Comparison of ENCODE assay signal across 16 cellular contexts in the genomic region with DNA sequence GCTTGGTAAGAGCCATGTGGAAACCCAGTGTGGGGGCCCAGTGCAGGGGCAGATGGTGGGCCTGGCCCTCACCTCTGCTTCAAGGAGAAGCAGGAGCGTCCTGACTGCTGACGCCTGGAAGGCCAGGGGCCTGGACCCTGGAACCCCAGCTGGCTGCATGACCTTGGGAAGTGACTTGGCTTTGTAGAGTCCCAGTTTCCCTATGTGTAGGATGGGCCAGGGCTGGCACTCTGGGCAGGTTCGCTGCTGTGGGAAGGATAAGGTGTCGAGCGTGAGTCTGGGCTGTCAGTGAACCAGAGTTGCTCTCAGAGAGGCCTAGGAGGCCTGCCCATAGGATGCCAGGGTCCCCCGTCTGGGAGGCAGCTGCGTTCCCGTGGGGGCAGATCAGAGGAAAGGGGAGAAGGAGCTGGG. TPM values are rescaled to one million over a fixed set of nuclear protein-coding genes. Genes with fewer than 3 reads are reported as not detected.
DNase-seq lines count a peak whose midpoint lies in the region; ATAC-seq, FAIRE-seq and TF ChIP-seq lines count a peak whose summit lies in the region.
"Had no signal": no experiment of that assay in that cellular context is flagged by ENCODE, and none has a peak within 500 bp of the region (broad histone marks: within the 10 kb centered on the region; RNA-seq: fewer than 3 reads in every experiment).

No MANE protein-coding gene starts in this region.

- H3K9me3 Mint-ChIP-seq in H9 (no peaks in the 10 kb centered on the region), chondrocyte (ENCODE audit: low read depth) (no peaks in the 10 kb centered on the region), neural progenitor cell (no peaks in the 10 kb centered on the region), HFFc6 (no peaks in the 10 kb centered on the region)
- H3K9me3 Mint-ChIP-seq: CD4-positive, CD25-positive, alpha-beta regulatory T cell had no signal

- no peaks in the 10 kb centered on the region for H3F3A ChIP-seq in neural progenitor cell (ENCODE audit: low read depth)

- no peaks in the 10 kb centered on the region for H3K9me3 ChIP-seq in BLaER1
- H3K9me3 ChIP-seq in H9 (ENCODE audit: control insufficient read depth, low read depth, low read length) = no peaks in the 10 kb centered on the region
- H3K9me3 ChIP-seq in neural progenitor cell (ENCODE audit: low read depth) = no peaks in the 10 kb centered on the region
- H3K9me3 ChIP-seq in right lobe of liver = no peaks in the 10 kb centered on the region
- H3K9me3 ChIP-seq: Caco-2, SJSA1 had no signal

- intact Hi-C loops in right lobe of liver (cut with DNase I) = no loop called here

- H2BK12ac ChIP-seq in H9 (ENCODE audit: insufficient read length, low read depth, low read length) = no peak overlapping the region

- H3K4me1 ChIP-seq in BLaER1 (peaks cover 26% of the 10 kb centered on the region), H9 (ENCODE audit: insufficient read depth, low read length) (no peaks in the 10 kb centered on the region), neural progenitor cell (no peaks in the 10 kb centered on the region), right lobe of liver (no peaks in the 10 kb centered on the region)
- H3K4me1 ChIP-seq: Caco-2 had no signal

- H3K4me1 Mint-ChIP-seq in H9 (0 out of 4 replicates have a peak, but pooled peaks cover 0 to 2% of the 10 kb centered on the region in 2 experiments), chondrocyte (ENCODE audit: low read depth) (peaks cover 5% of the 10 kb centered on the region), neural progenitor cell (no peaks in the 10 kb centered on the region), HFFc6 (ENCODE audit: low read depth) (peaks cover 7% of the 10 kb centered on the region)

- H3K4me3 ChIP-seq in BLaER1 (no peak overlapping the region), neural progenitor cell (no peak overlapping the region), right lobe of liver (no peak overlapping the region)
- H3K4me3 ChIP-seq: K562, SJSA1 had no signal

- no CpG with 5 or more reads among the region's 8 CpGs for WGBS in H9 (ENCODE audit: extremely low coverage, insufficient read length, low lambda C conversion rate)
- 100% methylated on average over 1 of the region's 8 CpGs for WGBS in right lobe of liver (ENCODE audit: insufficient coverage, low coverage, low lambda C conversion rate, missing lambda C conversion rate)

- DNase-seq in H9 (no peak), chondrocyte (ENCODE audit: low spot score) (peak; percentile 72), neural progenitor cell (ENCODE audit: low spot score) (no peak), HFFc6 (no peak), right lobe of liver (no peak), D721Med (ENCODE audit: insufficient read length, low spot score) (no peak), NCI-H226 (no peak)
- DNase-seq: AML-193; CD4-positive, CD25-positive, alpha-beta regulatory T cell; MV-4-11; NCI-H187 treated with DMSO at 0.1 percent for 48 hours; NCI-H748 treated with DMSO at 0.1 percent for 48 hours had no signal

- H3K79me2 ChIP-seq in H9 (ENCODE audit: insufficient read depth, low read length) (no peaks in the 10 kb centered on the region), neural progenitor cell (ENCODE audit: low read depth) (no peaks in the 10 kb centered on the region)

- no peak for ATAC-seq in right lobe of liver
- ATAC-seq: K562 had no signal

- peaks cover 1% of the 10 kb centered on the region for H3K27me3 Mint-ChIP-seq in H9 (ENCODE audit: low read depth)
- no peaks in the 10 kb centered on the region for H3K27me3 Mint-ChIP-seq in chondrocyte (ENCODE audit: low read depth)
- H3K27me3 Mint-ChIP-seq in neural progenitor cell (ENCODE audit: insufficient read depth, low read depth) = peaks cover 6% of the 10 kb centered on the region
- H3K27me3 Mint-ChIP-seq in HFFc6 (ENCODE audit: insufficient read depth) = no peaks in the 10 kb centered on the region; the same call in none of the 2 replicates
- H3K27me3 Mint-ChIP-seq: CD4-positive, CD25-positive, alpha-beta regulatory T cell had no signal

- no peak overlapping the region for H3K56ac ChIP-seq in H9 (ENCODE audit: insufficient read length, low read depth, low read length)

- H3K36me3 ChIP-seq in BLaER1 = peaks cover 86% of the 10 kb centered on the region
- no peaks in the 10 kb centered on the region for H3K36me3 ChIP-seq in neural progenitor cell
- H3K36me3 ChIP-seq in right lobe of liver = peaks cover 0 to 15% (median 5%) of the 10 kb centered on the region in 4 donors

- no peak overlapping the region for H3K4ac ChIP-seq in H9 (ENCODE audit: low read depth, low read length)

- H3K18ac ChIP-seq in H9 (ENCODE audit: insufficient read length, low read depth, low read length) = no peak overlapping the region

- TF ChIP-seq POLR2A in right lobe of liver (IDR thresholded peaks at IDR 0.05) = no peak

- H3K14ac ChIP-seq in H9 (ENCODE audit: insufficient read depth, low read length) = no peak overlapping the region

- H3K79me1 ChIP-seq in H9 (ENCODE audit: insufficient read depth, low read depth, low read length, poor library complexity, severe bottlenecking) = no peaks in the 10 kb centered on the region

- TF ChIP-seq CTCF in H9 (conservative IDR thresholded peaks at IDR 0.05) = no peak
- TF ChIP-seq CTCF in chondrocyte (IDR thresholded peaks at IDR 0.05) = no peak
- no peak for TF ChIP-seq CTCF in neural progenitor cell (IDR thresholded peaks at IDR 0.05)
- TF ChIP-seq CTCF in HFFc6 (IDR thresholded peaks at IDR 0.05) = no peak
- no peak for TF ChIP-seq CTCF in right lobe of liver (IDR thresholded peaks at IDR 0.05)
- TF ChIP-seq CTCF in D721Med (IDR thresholded peaks at IDR 0.05; ENCODE audit: insufficient read depth, missing control alignments) = no peak

- H3K27me3 ChIP-seq in BLaER1 (no peaks in the 10 kb centered on the region), H9 (ENCODE audit: insufficient read depth, low read length) (no peaks in the 10 kb centered on the region), neural progenitor cell (no peaks in the 10 kb centered on the region), right lobe of liver (no peaks in the 10 kb centered on the region)
- H3K27me3 ChIP-seq: SJSA1 had no signal

- no peak overlapping the region for H2AK5ac ChIP-seq in H9 (ENCODE audit: insufficient read length, low read length)

- H3K36me3 Mint-ChIP-seq in H9 (ENCODE audit: insufficient read depth in 1 of 3, low read depth in 3 of 3) (peaks cover 5 to 23% (median 10%) of the 10 kb centered on the region in 3 experiments; a peak in 6 of 7 replicates), chondrocyte (ENCODE audit: low read depth) (peaks cover 11% of the 10 kb centered on the region), neural progenitor cell (peaks cover 6% of the 10 kb centered on the region), HFFc6 (ENCODE audit: low read depth) (peaks cover 7% of the 10 kb centered on the region)
- H3K36me3 Mint-ChIP-seq: CD4-positive, CD25-positive, alpha-beta regulatory T cell had no signal

- no peak overlapping the region for H4K8ac ChIP-seq in H9 (replicated peaks; ENCODE audit: insufficient read length, low read depth, low read length)

- no peak overlapping the region for H3T11ph ChIP-seq in H9 (ENCODE audit: low read length)

- H4K91ac ChIP-seq in H9 (ENCODE audit: insufficient read length, low read depth, low read length) = no peak overlapping the region

- H3K4me3 Mint-ChIP-seq in H9 (no peak overlapping the region), chondrocyte (ENCODE audit: unreplicated experiment) (no peak overlapping the region), neural progenitor cell (peak overlapping the region; percentile 35), HFFc6 (no peak overlapping the region)
- H3K4me3 Mint-ChIP-seq: CD4-positive, CD25-positive, alpha-beta regulatory T cell had no signal

- peak overlapping the region; percentile 46 for H3K27ac ChIP-seq in BLaER1
- H3K27ac ChIP-seq in H9 (ENCODE audit: insufficient read length, low read depth, low read length) = no peak overlapping the region
- H3K27ac ChIP-seq in neural progenitor cell = no peak overlapping the region
- H3K27ac ChIP-seq in right lobe of liver = no peak overlapping the region
- H3K27ac ChIP-seq: SJSA1 had no signal

- H3K4me2 ChIP-seq in BLaER1 = peak overlapping the region; percentile 50
- no peak overlapping the region for H3K4me2 ChIP-seq in H9 (ENCODE audit: insufficient read depth, insufficient read length, low read length)
- no peak overlapping the region for H3K4me2 ChIP-seq in neural progenitor cell

- no peak for FAIRE-seq in D721Med (lab: Jason Lieb, UNC)
- FAIRE-seq: K562 had no signal

- H3K23ac ChIP-seq in H9 (ENCODE audit: insufficient read length, low read depth, low read length) = no peak overlapping the region

- no peaks in the 10 kb centered on the region for H3K23me2 ChIP-seq in H9 (ENCODE audit: insufficient read length, low read depth, low read length, poor library complexity, severe bottlenecking)

- H2BK5ac ChIP-seq in H9 (ENCODE audit: insufficient read length, low read length) = no peak overlapping the region

- no peak overlapping the region for H2BK20ac ChIP-seq in H9 (ENCODE audit: low read depth, low read length, poor library complexity, severe bottlenecking)

- H4K5ac ChIP-seq in H9 (ENCODE audit: insufficient read length, low read depth, low read length) = no peak overlapping the region

- H4K20me1 ChIP-seq in BLaER1 = no peaks in the 10 kb centered on the region
- peaks cover 4% of the 10 kb centered on the region for H4K20me1 ChIP-seq in H9 (ENCODE audit: control insufficient read depth, insufficient read depth, insufficient read length)
- no peaks in the 10 kb centered on the region for H4K20me1 ChIP-seq in neural progenitor cell (ENCODE audit: low read depth)

- no peak overlapping the region for H2BK120ac ChIP-seq in H9 (ENCODE audit: low read depth, low read length, poor library complexity, severe bottlenecking)

- H2BK15ac ChIP-seq in H9 (ENCODE audit: low read depth, low read length) = no peak overlapping the region

- H3K27ac Mint-ChIP-seq in H9 (peak overlapping the region; percentile 40 to 77 (median 59); a peak in 3 of 7 replicates), chondrocyte (ENCODE audit: unreplicated experiment) (no peak overlapping the region), neural progenitor cell (no peak overlapping the region), HFFc6 (no peak overlapping the region)

- H2AFZ ChIP-seq in H9 (ENCODE audit: low read length) (no peak overlapping the region), neural progenitor cell (replicated peaks) (no peak overlapping the region)

- peak overlapping the region; percentile 48; the same call in 1 of the 2 replicates for H3K9ac ChIP-seq in BLaER1
- H3K9ac ChIP-seq in H9 (ENCODE audit: extremely low read depth, insufficient read length, low read length) = no peak overlapping the region
- no peak overlapping the region for H3K9ac ChIP-seq in neural progenitor cell

RNA-seq across cellular contexts. Expression of gene TRAFD1, which starts 43.2 kb away (rescaled TPM):
- total RNA-seq in H9 (2021) = 32.0 and 32.9 TPM in 2 replicates
- total RNA-seq in chondrocyte = 27.5 to 34.0 TPM (median 29.7 TPM) in 3 replicates
- 35.4 and 40.5 TPM in 2 replicates for total RNA-seq in neural progenitor cell (ENCODE audit: low replicate concordance)
- total RNA-seq in HFFc6 (2021; fragmentation: NEBNext Ultra II Directional; extraction: Animal tissue kit (Norgen Biotek cat#: 25700)) = 10 to 100 TPM; 22.8 to 25.1 (median 24.0) TPM
- 10 to 100 TPM in 3 of 6 experiments, 1 to 10 TPM in 3; 6.3 to 14.9 (median 10.3) TPM for total RNA-seq in right lobe of liver

RNA-seq across cellular contexts. Expression of gene NAA25, which starts 60.0 kb away (rescaled TPM):
- total RNA-seq in H9 (2021) = 54.3 and 57.1 TPM in 2 replicates
- 12.3 to 22.0 TPM (median 14.1 TPM) in 3 replicates for total RNA-seq in chondrocyte
- total RNA-seq in neural progenitor cell (ENCODE audit: low replicate concordance) = 30.8 and 40.7 TPM in 2 replicates
- total RNA-seq in HFFc6 (2021; fragmentation: NEBNext Ultra II Directional; extraction: Animal tissue kit (Norgen Biotek cat#: 25700)) = 10 to 100 TPM; 21.2 to 26.8 (median 23.8) TPM
- 10 to 100 TPM in 5 of 6 experiments, 1 to 10 TPM in 1; 9.7 to 11.8 (median 10.8) TPM for total RNA-seq in right lobe of liver

Comparison
In these comparisons a context has a peak if more than half of its experiments do, and no peak if none do; other contexts are left out.
1. H3K27ac Mint-ChIP-seq: peak in H9 (3 of 3); none in chondrocyte (single experiment), neural progenitor cell (single experiment) and HFFc6 (single experiment).